ENCODE assay signal across 1 cellular context in genomic region chr15:70323111-70323851, GRCh38.
TF ChIP-seq lines count a peak whose summit lies in the region.

No MANE protein-coding gene starts in this region.

TF ChIP-seq in liver, 16 proteins besides CTCF, POLR2A, EP300 and RAD21 (continued from another document):
- TF ChIP-seq ZBTB33 (IDR thresholded peaks at IDR 0.05) (no peak), JUND (IDR thresholded peaks at IDR 0.05) (no peak), TAF1 (conservative IDR thresholded peaks at IDR 0.05) (no peak), HNF4A (conservative IDR thresholded peaks at IDR 0.05) (no peak)
